ENCODE assay signal across 23 cellular contexts in the genomic region with DNA sequence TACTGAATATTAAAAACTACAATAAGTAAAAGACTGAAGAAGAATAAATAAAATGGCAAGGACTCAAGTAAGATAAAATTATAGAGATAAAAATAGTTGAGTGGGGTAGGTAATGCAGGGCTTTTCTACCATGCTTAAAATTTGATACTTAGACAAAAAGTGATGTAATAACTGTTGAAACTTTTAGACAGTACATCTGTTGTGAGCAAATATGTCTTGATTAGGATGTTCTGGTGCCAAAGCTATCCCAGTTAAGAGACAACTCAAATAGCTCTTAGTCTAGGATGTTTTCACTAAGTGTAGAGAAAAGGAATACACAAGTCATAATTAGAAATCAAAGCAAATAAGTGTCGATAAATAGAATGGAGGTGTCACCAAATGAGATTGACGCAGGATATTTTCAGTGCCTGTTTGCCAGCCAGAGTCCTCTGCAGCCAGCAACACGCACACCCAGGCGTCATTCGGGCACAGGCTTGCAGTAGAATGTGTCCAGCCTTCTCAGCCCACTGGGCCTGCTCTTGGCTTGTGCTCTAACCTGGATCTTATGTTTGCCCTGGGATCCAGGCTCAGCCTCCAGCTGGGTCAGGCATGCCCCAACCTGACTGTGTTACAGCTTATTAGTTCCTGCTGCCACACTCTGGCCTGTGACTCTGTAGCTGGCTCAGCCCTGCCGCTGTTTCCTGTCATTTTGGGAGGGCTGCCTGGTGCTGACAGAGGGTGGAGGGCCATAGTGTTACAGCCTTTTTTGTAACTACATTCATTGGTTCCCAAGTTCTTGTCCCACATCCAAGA.
DNase-seq lines count a peak whose midpoint lies in the region; ATAC-seq, FAIRE-seq and TF ChIP-seq lines count a peak whose summit lies in the region.
"Had no signal": no experiment of that assay in that cellular context is flagged by ENCODE, and none has a peak within 500 bp of the region (broad histone marks: within the 10 kb centered on the region; RNA-seq: fewer than 3 reads in every experiment).

No MANE protein-coding gene starts in this region.

- no peaks in the 10 kb centered on the region for H3K27me3 ChIP-seq in heart left ventricle
- H3K27me3 ChIP-seq: SJCRH30 had no signal

- no peak overlapping the region for H3K27ac ChIP-seq in heart left ventricle
- H3K27ac ChIP-seq in kidney (ENCODE audit: low read depth in 2 of 2, low read length in 2 of 2), result no peak overlapping the region
- H3K27ac ChIP-seq: C4-2B, RWPE1, SJCRH30 had no signal

- H3K4me1 ChIP-seq in heart left ventricle (no peaks in the 10 kb centered on the region), kidney (ENCODE audit: control insufficient read depth in 1 of 2, insufficient read depth in 1 of 2, low read depth in 1 of 2, low read length in 2 of 2) (no peaks in the 10 kb centered on the region)
- H3K4me1 ChIP-seq: SJCRH30 had no signal

- FAIRE-seq in kidney (lab: Jason Lieb, UNC), result no peak
- FAIRE-seq: GM12891 had no signal

- H3K9me3 ChIP-seq in heart left ventricle (peaks cover 0 to 25% (median 7%) of the 10 kb centered on the region in 12 donors), kidney (ENCODE audit: control insufficient read depth in 1 of 2, low read length in 2 of 2) (peaks cover 0 to 3% of the 10 kb centered on the region in 2 donors)
- H3K9me3 ChIP-seq: HAP-1, SJCRH30 had no signal

- TF ChIP-seq CTCF in heart left ventricle (IDR thresholded peaks at IDR 0.05) (no peak), kidney (IDR thresholded peaks at IDR 0.05; ENCODE audit: borderline replicate concordance, extremely low read depth, insufficient read depth) (no peak)

- H3K4me3 ChIP-seq in heart left ventricle, result no peak overlapping the region
- no peak overlapping the region for H3K4me3 ChIP-seq in kidney (ENCODE audit: low read length in 2 of 2)
- H3K4me3 ChIP-seq: HAP-1, SJCRH30 had no signal

- H3K36me3 ChIP-seq in heart left ventricle (no peaks in the 10 kb centered on the region), kidney (ENCODE audit: control insufficient read depth in 1 of 2, insufficient read depth in 2 of 2, low read length in 2 of 2) (no peaks in the 10 kb centered on the region)
- H3K36me3 ChIP-seq: HAP-1, SJCRH30 had no signal

- ATAC-seq in Right ventricle myocardium superior (ENCODE audit: poor library complexity) (peak; percentile 93), heart left ventricle (peak in 3 of 4 donors; percentile 61 to 69 (median 62)), HG02571 (IDR thresholded peaks at IDR 0.05; ENCODE audit: unreplicated experiment) (no peak), HG02852 (IDR thresholded peaks at IDR 0.05; ENCODE audit: unreplicated experiment) (no peak), HG03045 (IDR thresholded peaks at IDR 0.05; ENCODE audit: unreplicated experiment) (no peak), HG03108 (IDR thresholded peaks at IDR 0.05; ENCODE audit: unreplicated experiment) (no peak)

- 81 to 91% (median 84%) methylated on average over 6 of the region's 6 CpGs for WGBS in heart left ventricle, 4 donors

- intact Hi-C loops in Right ventricle myocardium superior (cut with DNase I) (no loop called here), cardiac septum (cut with DNase I) (no loop called here), heart left ventricle (cut with DNase I) (no loop called here), kidney (cut with DNase I) (no loop called here)

- no peak overlapping the region for H3K9ac ChIP-seq in kidney (ENCODE audit: low read length in 2 of 2)

- DNase-seq in Right ventricle myocardium superior (peak; percentile 74), cardiac septum (ENCODE audit: low spot score) (no peak), heart left ventricle (peak in 3 of 5 donors; percentile 25 to 63 (median 51)), kidney (peak; percentile 43)
- DNase-seq: AML-193; Calu3; CD8-positive, alpha-beta memory T cell; DMS153; Karpas-422; MV-4-11; NCI-H1694 treated with DMSO at 0.1 percent for 48 hours; NCI-H2081 treated with DMSO at 0.1 percent for 48 hours; NCI-H510A; NCI-H748 treated with DMSO at 0.1 percent for 48 hours; SJCRH30 had no signal

- TF ChIP-seq POLR2A in heart left ventricle (IDR thresholded peaks at IDR 0.05), result no peak

Comparison
In these comparisons a context has a peak if more than half of its experiments do, and no peak if none do; other contexts are left out.
1. ATAC-seq: peak in Right ventricle myocardium superior (single experiment) and heart left ventricle (3 of 4); none in HG02571 (single experiment), HG02852 (single experiment), HG03045 (single experiment) and HG03108 (single experiment).